Comparison of ENCODE assay signal across 23 cellular contexts in genomic region chr1:98177751-98178150, GRCh38.
"Had no signal": no experiment of that assay in that cellular context is flagged by ENCODE, and none has a peak within 500 bp of the region (broad histone marks: within the 10 kb centered on the region; RNA-seq: fewer than 3 reads in every experiment).

No MANE protein-coding gene starts in this region.

- H3K9me3 Mint-ChIP-seq: activated T-cell treated with anti-CD3 and anti-CD28 coated beads, Interleukin-2, amount 50 U/mL, for 24 hours; activated T-helper 17 cell treated with anti-CD3 and anti-CD28 coated beads, Interleukin-2, amount 50 U/mL, for 72 hours; dendritic cell treated with granulocyte-macrophage colony-stimulating factor and Interleukin-4, amounts not matched to agents 40 ng/mL and 50 ng/mL, for 4 days; nephron; stimulated activated naive CD8-positive, alpha-beta T cell treated with anti-CD3 and anti-CD28 coated beads, Interleukin-15, Interleukin-2, amounts not matched to agents 100 ng/mL and 50 ng/mL, for 24 hours; T-cell; T-helper 2 cell treated with Interferon-gamma antibody and Interleukin-4, amounts not matched to agents 5 μg/mL and 100 μg/mL, for 36 hours; WTC11 had no signal

- H3K4me3 Mint-ChIP-seq: activated T-cell treated with anti-CD3 and anti-CD28 coated beads, Interleukin-2, amount 50 U/mL, for 24 hours; activated T-helper 17 cell treated with anti-CD3 and anti-CD28 coated beads, Interleukin-2, amount 50 U/mL, for 72 hours; dendritic cell treated with granulocyte-macrophage colony-stimulating factor and Interleukin-4, amounts not matched to agents 40 ng/mL and 50 ng/mL, for 4 days; nephron; stimulated activated naive CD8-positive, alpha-beta T cell treated with anti-CD3 and anti-CD28 coated beads, Interleukin-15, Interleukin-2, amounts not matched to agents 100 ng/mL and 50 ng/mL, for 24 hours; T-cell; T-helper 2 cell treated with Interferon-gamma antibody and Interleukin-4, amounts not matched to agents 5 μg/mL and 100 μg/mL, for 36 hours; WTC11 had no signal

- H3K36me3 ChIP-seq: ascending aorta, left ventricle myocardium inferior, neutrophil, tibial nerve had no signal

- ATAC-seq: activated naive CD4-positive, alpha-beta T cell treated with anti-CD3 and anti-CD28 coated beads, Interleukin-2, amount 50 U/mL, for 72 hours; activated T-helper 17 cell treated with anti-CD3 and anti-CD28 coated beads, Interleukin-2, amount 50 U/mL, for 72 hours; right cardiac atrium; T-cell; WTC11 had no signal

- H3K27me3 Mint-ChIP-seq: activated T-cell treated with anti-CD3 and anti-CD28 coated beads, Interleukin-2, amount 50 U/mL, for 24 hours; activated T-helper 17 cell treated with anti-CD3 and anti-CD28 coated beads, Interleukin-2, amount 50 U/mL, for 72 hours; dendritic cell treated with granulocyte-macrophage colony-stimulating factor and Interleukin-4, amounts not matched to agents 40 ng/mL and 50 ng/mL, for 4 days; stimulated activated naive CD8-positive, alpha-beta T cell treated with anti-CD3 and anti-CD28 coated beads, Interleukin-15, Interleukin-2, amounts not matched to agents 100 ng/mL and 50 ng/mL, for 24 hours; T-cell had no signal

- H3K4me1 Mint-ChIP-seq: activated T-helper 17 cell treated with anti-CD3 and anti-CD28 coated beads, Interleukin-2, amount 50 U/mL, for 72 hours; nephron; T-cell; WTC11 had no signal

- H3K36me3 Mint-ChIP-seq: activated naive CD4-positive, alpha-beta T cell treated with anti-CD3 and anti-CD28 coated beads, Interleukin-2, amount 50 U/mL, for 72 hours; T-cell; WTC11 had no signal

- H3K4me1 ChIP-seq: ascending aorta, left ventricle myocardium inferior, parathyroid adenoma, tibial nerve had no signal

- H3K4me3 ChIP-seq: ascending aorta, left ventricle myocardium inferior, tibial nerve had no signal

- H3K27me3 ChIP-seq: ascending aorta, neutrophil, tibial nerve had no signal

- DNase-seq: activated CD8-positive, alpha-beta memory T cell treated with anti-CD3 and anti-CD28 coated beads for 24 hours; activated CD8-positive, alpha-beta memory T cell treated with anti-CD3 and anti-CD28 coated beads, Interleukin-2, amount 50 U/mL, for 4 hours; activated T-cell treated with anti-CD3 and anti-CD28 coated beads, Interleukin-2, amount 50 U/mL, for 24 hours; cerebellar nuclear complex; effector CD4-positive, alpha-beta T cell; hippocampal formation; left ventricle myocardium inferior; mammary epithelial cell; midbrain; right cardiac atrium; stimulated activated CD4-positive, alpha-beta T cell treated with anti-CD3 and anti-CD28 coated beads, Interleukin-12 subunit alpha, Interleukin-12 subunit beta, amount 100 ng/mL, for 4 hours; T-cell had no signal

- H3K9me3 ChIP-seq: ascending aorta, left ventricle myocardium inferior, neutrophil, tibial nerve had no signal

- H3K27ac Mint-ChIP-seq: activated naive CD4-positive, alpha-beta T cell treated with anti-CD3 and anti-CD28 coated beads, Interleukin-2, amount 50 U/mL, for 72 hours; activated T-cell treated with anti-CD3 and anti-CD28 coated beads, Interleukin-2, amount 50 U/mL, for 24 hours; activated T-helper 17 cell treated with anti-CD3 and anti-CD28 coated beads, Interleukin-2, amount 50 U/mL, for 72 hours; dendritic cell treated with granulocyte-macrophage colony-stimulating factor and Interleukin-4, amounts not matched to agents 40 ng/mL and 50 ng/mL, for 4 days; nephron; stimulated activated naive CD8-positive, alpha-beta T cell treated with anti-CD3 and anti-CD28 coated beads, Interleukin-15, Interleukin-2, amounts not matched to agents 100 ng/mL and 50 ng/mL, for 24 hours; T-cell; T-helper 2 cell treated with Interferon-gamma antibody and Interleukin-4, amounts not matched to agents 5 μg/mL and 100 μg/mL, for 36 hours; WTC11 had no signal
